ENCODE assay signal across 1 cellular context in genomic region chr19:45512881-45513483, GRCh38.
TF ChIP-seq lines count a peak whose summit lies in the region.

No MANE protein-coding gene starts in this region.

TF ChIP-seq in HepG2, 621 proteins besides CTCF, POLR2A, EP300 and RAD21:
- TF ChIP-seq ZNF768 (CRISPR knock-in tag; IDR thresholded peaks at IDR 0.05) = peak; percentile 90
- no peak for TF ChIP-seq ZNF790 (CRISPR knock-in tag; IDR thresholded peaks at IDR 0.05; ENCODE audit: borderline replicate concordance)
- 0 out of 2 replicates have a peak, but pooled peaks have one; percentile 27 for TF ChIP-seq ZMYM3 (CRISPR knock-in tag; IDR thresholded peaks at IDR 0.05)
- TF ChIP-seq ZNF121 (CRISPR knock-in tag; IDR thresholded peaks at IDR 0.05) = peak; percentile 88
